In the genomic region with DNA sequence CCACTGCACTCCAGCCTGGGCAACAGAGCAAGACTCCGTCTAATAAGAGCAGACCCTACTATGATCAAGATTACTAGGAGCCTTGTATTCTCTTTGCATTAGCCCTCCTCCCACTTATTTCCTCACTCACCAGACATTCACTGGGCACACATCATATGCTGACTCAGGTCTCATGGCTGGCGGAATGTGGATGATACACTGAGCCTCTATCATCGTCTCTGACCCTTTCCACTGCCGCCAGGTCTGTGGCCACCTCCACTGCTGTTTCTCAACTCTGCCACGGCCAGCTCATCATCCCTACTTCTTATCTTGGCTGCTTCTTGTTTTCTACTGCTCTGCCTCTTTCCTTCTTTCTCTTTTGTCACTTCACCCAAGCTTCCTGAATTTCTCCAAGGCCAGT, we compare ENCODE assay signal across 12 cellular contexts.
DNase-seq lines count a peak whose midpoint lies in the region; FAIRE-seq and TF ChIP-seq lines count a peak whose summit lies in the region.
"Had no signal": no experiment of that assay in that cellular context is flagged by ENCODE, and none has a peak within 500 bp of the region (broad histone marks: within the 10 kb centered on the region; RNA-seq: fewer than 3 reads in every experiment).

No MANE protein-coding gene starts in this region.

- FAIRE-seq in RCC 7860 (lab: Jason Lieb, UNC) (no peak), frontal cortex (lab: Jason Lieb, UNC) (no peak)
- FAIRE-seq: H54 had no signal

- no peak for TF ChIP-seq CTCF in choroid plexus epithelial cell (conservative IDR thresholded peaks at IDR 0.05; ENCODE audit: low read depth, low read length)

- DNase-seq in GM04503 (ENCODE audit: low read depth) (peak; percentile 20), RCC 7860 (ENCODE audit: low spot score) (peak; percentile 54), choroid plexus epithelial cell (ENCODE audit: low read depth) (peak; percentile 47), renal cortical epithelial cell (ENCODE audit: low read depth) (peak; percentile 25), LoVo (ENCODE audit: low spot score) (no peak), HuH-7.5 (ENCODE audit: low spot score) (no peak), frontal cortex (ENCODE audit: low spot score in 2 of 2) (no peak)
- DNase-seq: DMS79; NCI-H1930; RPMI8226; stimulated activated CD4-positive, alpha-beta T cell treated with anti-CD3 and anti-CD28 coated beads, Interleukin-15, amount 100 ng/mL, for 24 hours had no signal

- H3K4me3 ChIP-seq in choroid plexus epithelial cell (ENCODE audit: low read depth, low read length), result no peak overlapping the region

Comparison
In these comparisons a context has a peak if more than half of its experiments do, and no peak if none do; other contexts are left out.
1. DNase-seq: peak in GM04503 (single experiment), RCC 7860 (single experiment), choroid plexus epithelial cell (single experiment) and renal cortical epithelial cell (single experiment); none in LoVo (single experiment), HuH-7.5 (single experiment) and frontal cortex (0 of 2).